ENCODE assay signal across 8 cellular contexts in the genomic region with DNA sequence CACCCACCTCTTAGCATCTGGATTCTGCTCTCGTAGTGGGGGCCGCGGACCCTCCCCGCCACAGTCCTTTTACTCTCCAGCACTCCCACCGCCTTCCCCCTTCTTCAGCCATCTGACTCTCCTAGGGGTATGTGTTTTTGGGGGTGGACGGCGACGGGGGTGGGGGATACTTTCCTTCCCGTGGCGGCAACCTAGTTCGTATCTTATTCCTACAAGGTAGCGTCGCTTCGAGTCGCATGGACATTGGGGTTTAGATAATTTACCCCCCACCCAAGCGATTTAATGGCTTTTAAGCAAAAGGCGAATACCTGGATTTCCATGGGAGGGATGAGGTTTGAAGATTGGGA. TPM values are rescaled to one million over a fixed set of nuclear protein-coding genes. Genes with fewer than 3 reads are reported as not detected.
DNase-seq lines count a peak whose midpoint lies in the region; ATAC-seq, FAIRE-seq and TF ChIP-seq lines count a peak whose summit lies in the region.

No MANE protein-coding gene starts in this region.

- no peaks in the 10 kb centered on the region for H3K9me3 Mint-ChIP-seq in MCF 10A (ENCODE audit: unreplicated experiment)
- H3K9me3 Mint-ChIP-seq in activated CD4-positive, alpha-beta memory T cell treated with anti-CD3 and anti-CD28 coated beads for 36 hours = no peaks in the 10 kb centered on the region

- H3K4me3 ChIP-seq in breast epithelium = no peak overlapping the region
- peak overlapping the region; percentile 44 to 63 for H3K4me3 ChIP-seq in kidney (ENCODE audit: low read length in 2 of 2)
- peak overlapping the region in 1 of 4 donors; percentile 46 for H3K4me3 ChIP-seq in transverse colon

- no TSS peak for BruUV-seq in MCF 10A (replicated peaks; lab: Mats Ljungman, UMichigan)

- WGBS in transverse colon (ENCODE audit: low coverage in 1 of 2), 2 donors = 48% methylated on average over 17 of the region's 17 CpGs; no CpG with 5 or more reads in 1 of the 2 donors

- no peaks in the 10 kb centered on the region for H3K9me3 ChIP-seq in breast epithelium
- no peaks in the 10 kb centered on the region for H3K9me3 ChIP-seq in kidney (ENCODE audit: control insufficient read depth in 1 of 2, low read length in 2 of 2)
- H3K9me3 ChIP-seq in transverse colon = no peaks in the 10 kb centered on the region

- H3K9ac ChIP-seq in kidney (ENCODE audit: low read length in 2 of 2) = peak overlapping the region in 1 of 2 donors; percentile 40

- no peak for FAIRE-seq in kidney (lab: Jason Lieb, UNC)

- no peak overlapping the region for H3K4me3 Mint-ChIP-seq in MCF 10A (ENCODE audit: unreplicated experiment)
- H3K4me3 Mint-ChIP-seq in activated CD4-positive, alpha-beta memory T cell treated with anti-CD3 and anti-CD28 coated beads for 36 hours = no peak overlapping the region

- CTCF ChIA-PET in MCF 10A (lab: Yijun Ruan, JAX) = interaction anchor here (0.6 kb wide), 3 partner anchors 78 to 103 kb away, joined by 3 read pairs; no protein-coding TSS in a partner anchor
- CTCF ChIA-PET in activated CD4-positive, alpha-beta memory T cell treated with anti-CD3 and anti-CD28 coated beads for 36 hours (lab: Charles Lee) = no interaction called here

- DNase-seq in breast epithelium (ENCODE audit: low spot score in 2 of 2) (no peak), MCF 10A (ENCODE audit: unreplicated experiment) (no peak), kidney (no peak), transverse colon (no peak), iPS-NIHi7 (ENCODE audit: extremely low spot score) (no peak), NCI-H524 treated with DMSO at 0.1 percent for 48 hours (lab: John Stamatoyannopoulos, UW) (no peak)
- no peak for DNase-seq in activated CD4-positive, alpha-beta memory T cell treated with anti-CD3 and anti-CD28 coated beads for 36 hours

- peak overlapping the region; percentile 70 to 87 for H3K27ac ChIP-seq in breast epithelium
- no peak overlapping the region for H3K27ac ChIP-seq in kidney (ENCODE audit: low read depth in 2 of 2, low read length in 2 of 2)
- H3K27ac ChIP-seq in transverse colon = peak overlapping the region in 3 of 4 donors; percentile 74 to 89 (median 76)

- no peaks in the 10 kb centered on the region for H3K4me1 ChIP-seq in breast epithelium
- H3K4me1 ChIP-seq in kidney (ENCODE audit: control insufficient read depth in 1 of 2, insufficient read depth in 1 of 2, low read depth in 1 of 2, low read length in 2 of 2) = no peaks in the 10 kb centered on the region
- H3K4me1 ChIP-seq in transverse colon = peaks cover 0 to 6% (median 2%) of the 10 kb centered on the region in 4 donors

- H3K36me3 ChIP-seq in breast epithelium = no peaks in the 10 kb centered on the region
- H3K36me3 ChIP-seq in kidney (ENCODE audit: control insufficient read depth in 1 of 2, insufficient read depth in 2 of 2, low read length in 2 of 2) = no peaks in the 10 kb centered on the region
- H3K36me3 ChIP-seq in transverse colon = no peaks in the 10 kb centered on the region

- in situ Hi-C loops in transverse colon (cut with MboI; ENCODE audit: low pct_ligation_motif_present in 1 of 4, low pct_unique_long_range_greater_than_20kb in 1 of 4, low sequenced_read_pairs in 3 of 4) = no loop called here

- TF ChIP-seq POLR2A in breast epithelium (IDR thresholded peaks at IDR 0.05) (no peak), transverse colon (IDR thresholded peaks at IDR 0.05) (no peak)

- no peak for ATAC-seq in HG02840 (IDR thresholded peaks at IDR 0.05; ENCODE audit: low FRiP score, unreplicated experiment)

- POLR2A ChIA-PET in MCF 10A (lab: Yijun Ruan, JAX) = interaction anchor here (0.9 kb wide), 1 partner anchor 56 kb away, joined by 3 read pairs; no protein-coding TSS in a partner anchor
- POLR2A ChIA-PET in activated CD4-positive, alpha-beta memory T cell treated with anti-CD3 and anti-CD28 coated beads for 36 hours (lab: Charles Lee) = no interaction called here

- peaks cover 11% of the 10 kb centered on the region for H3K27me3 Mint-ChIP-seq in MCF 10A (ENCODE audit: insufficient read depth, unreplicated experiment)
- no peaks in the 10 kb centered on the region for H3K27me3 Mint-ChIP-seq in activated CD4-positive, alpha-beta memory T cell treated with anti-CD3 and anti-CD28 coated beads for 36 hours

- H3K36me3 Mint-ChIP-seq in MCF 10A (ENCODE audit: insufficient read depth, unreplicated experiment) = peaks cover 6% of the 10 kb centered on the region
- no peaks in the 10 kb centered on the region for H3K36me3 Mint-ChIP-seq in activated CD4-positive, alpha-beta memory T cell treated with anti-CD3 and anti-CD28 coated beads for 36 hours

- H3K27me3 ChIP-seq in breast epithelium (peaks cover 0 to 15% of the 10 kb centered on the region in 2 donors), transverse colon (no peaks in the 10 kb centered on the region)

- peaks cover 10% of the 10 kb centered on the region for H3K4me1 Mint-ChIP-seq in MCF 10A (ENCODE audit: insufficient read depth, unreplicated experiment)
- H3K4me1 Mint-ChIP-seq in activated CD4-positive, alpha-beta memory T cell treated with anti-CD3 and anti-CD28 coated beads for 36 hours (ENCODE audit: low read depth) = peaks cover 10% of the 10 kb centered on the region

- TF ChIP-seq EP300 in transverse colon (IDR thresholded peaks at IDR 0.05; ENCODE audit: low read depth) = no peak

- H3K27ac Mint-ChIP-seq in MCF 10A (ENCODE audit: low read depth, unreplicated experiment) = no peak overlapping the region
- peak overlapping the region; percentile 16 for H3K27ac Mint-ChIP-seq in activated CD4-positive, alpha-beta memory T cell treated with anti-CD3 and anti-CD28 coated beads for 36 hours

- intact Hi-C loops in breast epithelium (cut with DNase I; ENCODE audit: low total_unique reads) = loop anchor here (10.0 kb wide), 2 partner anchors 46 to 64 kb away; no protein-coding TSS in a partner anchor
- intact Hi-C loops in MCF 10A (cut with micrococcal nuclease) = no loop called here
- intact Hi-C loops in activated CD4-positive, alpha-beta memory T cell treated with anti-CD3 and anti-CD28 coated beads for 36 hours (cut with micrococcal nuclease) = loop anchor here (5.0 kb wide), 1 partner anchor 204 kb away; the partner anchor contains the start of gene SASH3
- intact Hi-C loops in kidney (cut with DNase I) = no loop called here
- intact Hi-C loops in transverse colon (cut with DNase I; ENCODE audit: low total_unique reads) = loop anchor here (10.0 kb wide), 1 partner anchor 46 kb away; no protein-coding TSS in a partner anchor

- TF ChIP-seq CTCF in breast epithelium (IDR thresholded peaks at IDR 0.05) (no peak), MCF 10A (IDR thresholded peaks at IDR 0.05; ENCODE audit: unreplicated experiment) (no peak), kidney (IDR thresholded peaks at IDR 0.05; ENCODE audit: borderline replicate concordance, extremely low read depth, insufficient read depth) (no peak), transverse colon (IDR thresholded peaks at IDR 0.05) (no peak)

RNA-seq across cellular contexts. Expression of gene BCORL1, which starts 1.3 kb away (rescaled TPM):
- total RNA-seq in breast epithelium = 1 to 10 TPM; 4.5 to 5.0 (median 4.9) TPM
- 2.9 and 5.1 TPM in 2 replicates for total RNA-seq in MCF 10A (2022)
- total RNA-seq in activated CD4-positive, alpha-beta memory T cell treated with anti-CD3 and anti-CD28 coated beads for 36 hours = 10 to 100 TPM in 1 of 2 experiments, 1 to 10 TPM in 1; 9.2 to 10.5 TPM
- total RNA-seq in kidney = 14.1 TPM
- 3.9 TPM for polyA plus RNA-seq in kidney (ENCODE audit: insufficient read depth, low read depth, low replicate concordance)
- total RNA-seq in transverse colon = 10 to 100 TPM in 1 of 4 donors, 1 to 10 TPM in 3; 5.6 to 11.6 (median 8.0) TPM

Comparison
In these comparisons a context has a peak if more than half of its experiments do, and no peak if none do; other contexts are left out.
1. intact Hi-C loops: an anchor here in breast epithelium (10.0 kb wide), activated CD4-positive, alpha-beta memory T cell treated with anti-CD3 and anti-CD28 coated beads for 36 hours (5.0 kb wide) and transverse colon (10.0 kb wide); none called in MCF 10A and kidney.
2. H3K27ac ChIP-seq: peak in breast epithelium (2 of 2) and transverse colon (3 of 4); none in kidney (0 of 2).
3. H3K4me3 ChIP-seq: peak in kidney (2 of 2); none in breast epithelium (0 of 3).